In genomic region chr9:137145731-137146526, GRCh38 we compare ENCODE assay signal across 26 cellular contexts. TPM values are rescaled to one million over a fixed set of nuclear protein-coding genes. Genes with fewer than 3 reads are reported as not detected.
DNase-seq lines count a peak whose midpoint lies in the region; ATAC-seq, FAIRE-seq and TF ChIP-seq lines count a peak whose summit lies in the region.
"Had no signal": no experiment of that assay in that cellular context is flagged by ENCODE, and none has a peak within 500 bp of the region (broad histone marks: within the 10 kb centered on the region; RNA-seq: fewer than 3 reads in every experiment).

No MANE protein-coding gene starts in this region.

- TF ChIP-seq POLR2A in A549 (IDR thresholded peaks at IDR 0.05; ENCODE audit: low read length), result no peak

- H3K4me2 ChIP-seq in A549, result peak overlapping the region; percentile 34; the same call in 2 of the 3 replicates

- H3K27ac ChIP-seq in A549, result no peak overlapping the region
- H3K27ac ChIP-seq in Panc1 (ENCODE audit: low read length), result no peak overlapping the region
- H3K27ac ChIP-seq: 22Rv1 had no signal

- H3K27me3 Mint-ChIP-seq in glutamatergic neuron (ENCODE audit: unreplicated experiment), result peaks cover 18% of the 10 kb centered on the region
- peaks cover 19% of the 10 kb centered on the region for H3K27me3 Mint-ChIP-seq in activated CD8-positive, alpha-beta T cell treated with anti-CD3 and anti-CD28 coated beads for 36 hours

- no peaks in the 10 kb centered on the region for H3K9me3 ChIP-seq in A549
- H3K9me3 ChIP-seq in Panc1 (ENCODE audit: control insufficient read depth, insufficient read depth, low read depth, low read length), result no peaks in the 10 kb centered on the region
- H3K9me3 ChIP-seq: MG63 had no signal

- no peak overlapping the region for H3K4me3 Mint-ChIP-seq in glutamatergic neuron (ENCODE audit: unreplicated experiment)
- H3K4me3 Mint-ChIP-seq in activated CD8-positive, alpha-beta T cell treated with anti-CD3 and anti-CD28 coated beads for 36 hours, result no peak overlapping the region

- CTCF ChIA-PET in A549 (lab: Yijun Ruan, JAX) (interaction anchor here (0.7 to 1.4 kb wide), 3 partner anchors 17 to 82 kb away, joined by 3 to 5 read pairs (median 3); no protein-coding TSS in a partner anchor), Panc1 (lab: Charles Lee) (interaction anchor here (0.9 kb wide), 1 partner anchor 277 kb away, joined by 8 read pairs; the partner anchor contains the start of gene NOXA1)
- CTCF ChIA-PET in activated CD8-positive, alpha-beta T cell treated with anti-CD3 and anti-CD28 coated beads for 36 hours (lab: Charles Lee), result no interaction called here

- H3K4me3 ChIP-seq in A549 (no peak overlapping the region), Panc1 (ENCODE audit: low read depth in 2 of 2, low read length in 2 of 2) (no peak overlapping the region)
- H3K4me3 ChIP-seq: GM12878, MG63 had no signal

- POLR2A ChIA-PET in A549 (lab: Yijun Ruan, JAX), result interaction anchor here (1.5 kb wide), 1 partner anchor 16 kb away, joined by 4 read pairs; no protein-coding TSS in a partner anchor
- POLR2A ChIA-PET in Panc1 (lab: Charles Lee), result no interaction called here
- POLR2A ChIA-PET in activated CD8-positive, alpha-beta T cell treated with anti-CD3 and anti-CD28 coated beads for 36 hours (lab: Charles Lee), result interaction anchor here (0.7 to 0.9 kb wide), 2 partner anchors 16 to 49 kb away, joined by 3 to 4 read pairs; no protein-coding TSS in a partner anchor

- H3K4me1 Mint-ChIP-seq in glutamatergic neuron (ENCODE audit: low read depth, unreplicated experiment), result no peaks in the 10 kb centered on the region
- H3K4me1 Mint-ChIP-seq in activated CD8-positive, alpha-beta T cell treated with anti-CD3 and anti-CD28 coated beads for 36 hours (ENCODE audit: low read depth), result no peaks in the 10 kb centered on the region

- no peak for FAIRE-seq in A549 (lab: Jason Lieb, UNC)
- FAIRE-seq: GM12878, GM19239, RCC 7860 had no signal

- intact Hi-C loops in Panc1 (cut with micrococcal nuclease; ENCODE audit: unreplicated experiment), result no loop called here
- intact Hi-C loops in activated CD8-positive, alpha-beta T cell treated with anti-CD3 and anti-CD28 coated beads for 36 hours (cut with micrococcal nuclease), result no loop called here

- H3K36me3 Mint-ChIP-seq in glutamatergic neuron (ENCODE audit: unreplicated experiment), result no peaks in the 10 kb centered on the region
- H3K36me3 Mint-ChIP-seq in activated CD8-positive, alpha-beta T cell treated with anti-CD3 and anti-CD28 coated beads for 36 hours (ENCODE audit: low read depth), result no peaks in the 10 kb centered on the region

- TF ChIP-seq CTCF in A549 (IDR thresholded peaks at IDR 0.05) (no peak), Panc1 (IDR thresholded peaks at IDR 0.05) (no peak), glutamatergic neuron (IDR thresholded peaks at IDR 0.05; ENCODE audit: partially characterized antibody, unreplicated experiment) (no peak)
- no peak for TF ChIP-seq CTCF in activated CD8-positive, alpha-beta T cell treated with anti-CD3 and anti-CD28 coated beads for 36 hours (IDR thresholded peaks at IDR 0.05)

- 24% methylated on average over 24 of the region's 49 CpGs for WGBS in A549 (ENCODE audit: missing lambda C conversion rate)

- ATAC-seq in A549, result peak; percentile 32 to 60
- ATAC-seq in Panc1, result peak; percentile 51
- ATAC-seq in activated CD8-positive, alpha-beta T cell treated with anti-CD3 and anti-CD28 coated beads for 36 hours, result no peak
- ATAC-seq in HG02759 (IDR thresholded peaks at IDR 0.05; ENCODE audit: unreplicated experiment), result no peak
- ATAC-seq in HG03571 (IDR thresholded peaks at IDR 0.05; ENCODE audit: unreplicated experiment), result no peak
- ATAC-seq: GM12878 had no signal

- no peak for TF ChIP-seq EP300 in A549 (IDR thresholded peaks at IDR 0.05)

- H3K9me3 Mint-ChIP-seq in glutamatergic neuron (ENCODE audit: unreplicated experiment), result peaks cover 2% of the 10 kb centered on the region
- no peaks in the 10 kb centered on the region for H3K9me3 Mint-ChIP-seq in activated CD8-positive, alpha-beta T cell treated with anti-CD3 and anti-CD28 coated beads for 36 hours

- H3K27ac Mint-ChIP-seq in glutamatergic neuron (ENCODE audit: unreplicated experiment), result no peak overlapping the region
- H3K27ac Mint-ChIP-seq in activated CD8-positive, alpha-beta T cell treated with anti-CD3 and anti-CD28 coated beads for 36 hours, result no peak overlapping the region

- peaks cover 14% of the 10 kb centered on the region; the same call in 1 of the 3 replicates for H3K4me1 ChIP-seq in A549
- no peaks in the 10 kb centered on the region for H3K4me1 ChIP-seq in Panc1 (ENCODE audit: control insufficient read depth, insufficient read depth, low read length)

- H3K27me3 ChIP-seq in Panc1 (ENCODE audit: control insufficient read depth, insufficient read depth, low read length), result no peaks in the 10 kb centered on the region
- H3K27me3 ChIP-seq: MG63 had no signal

- in situ Hi-C loops in Panc1 (cut with HindIII; ENCODE audit: low pct_unique_long_range_greater_than_20kb, low sequenced_read_pairs), result no loop called here

- peak; percentile 52 for DNase-seq in DMS53 (lab: John Stamatoyannopoulos, UW)
- DNase-seq in DMS53 treated with DMSO at 0.1 percent for 48 hours (lab: John Stamatoyannopoulos, UW; ENCODE audit: unreplicated experiment), result no peak
- peak in 1 of 2 experiments; percentile 37 for DNase-seq in A549 (ENCODE audit: low read depth in 1 of 2, low spot score in 1 of 2)
- DNase-seq in Panc1 (ENCODE audit: low read depth, low spot score), result no peak
- DNase-seq in glutamatergic neuron, result peak; percentile 12
- DNase-seq in activated CD8-positive, alpha-beta T cell treated with anti-CD3 and anti-CD28 coated beads for 36 hours, result no peak
- DNase-seq: DMS 273 treated with DMSO at 0.1 percent for 48 hours; EL; GOT3; Kasumi-1; MG63; NCI-H1092; NCI-H1436 treated with DMSO at 0.1 percent for 48 hours; NCI-H2029 treated with DMSO at 0.1 percent for 48 hours; NCI-H2171 treated with DMSO at 0.1 percent for 48 hours; NCI-H446 treated with DMSO at 0.1 percent for 48 hours; NCI-H69; NK-92 treated with Interleukin-12 subunit alpha and Interleukin-12 subunit beta, amount 100 ng/mL, for 24 hours had no signal

- no peak for TF ChIP-seq RAD21 in A549 (conservative IDR thresholded peaks at IDR 0.05 in 1 of 2, IDR thresholded peaks at IDR 0.05 in 1 of 2)

- BruUV-seq in Panc1 (replicated peaks; lab: Mats Ljungman, UMichigan), result no TSS peak

- no peaks in the 10 kb centered on the region for H3K36me3 ChIP-seq in Panc1 (ENCODE audit: control insufficient read depth, insufficient read depth, low read length)
- H3K36me3 ChIP-seq: MG63 had no signal

RNA-seq across cellular contexts. Expression of gene GRIN1, which starts 7.0 kb away (rescaled TPM):
- 0.11 and 0.13 TPM in 2 replicates for polyA plus RNA-seq in A549 (2011; rRNA removed)
- polyA plus RNA-seq in A549 (2012; cell fraction: cytosol; rRNA removed), result 0.30 and 0.57 TPM in 2 replicates
- 0.38 and 0.78 TPM in 2 replicates for polyA plus RNA-seq in A549 (2012; cell fraction: nucleus; rRNA removed)
- polyA plus RNA-seq in A549 (2017; fragmentation: RNase III; extraction: RNeasy Plus Mini Kit Qiagen cat#74134 plus additional on column Dnase treatment), result 0.30 to 0.51 TPM (median 0.45 TPM) in 3 replicates
- polyA minus RNA-seq in A549 (2011; rRNA and poly(A)+ RNA removed), result 0.17 and 0.88 TPM in 2 replicates
- total RNA-seq in Panc1 (2021; ENCODE audit: unreplicated experiment), result 4.9 TPM
- polyA plus RNA-seq in Panc1 (2012; ENCODE audit: insufficient read length), result 11.5 TPM
- total RNA-seq in glutamatergic neuron (ENCODE audit: unreplicated experiment), result 5.5 TPM
- total RNA-seq in activated CD8-positive, alpha-beta T cell treated with anti-CD3 and anti-CD28 coated beads for 36 hours, result not detected
- polyA plus RNA-seq: AG04450 had no signal

RNA-seq across cellular contexts. Expression of gene LRRC26, which starts 23.9 kb away (rescaled TPM):
- polyA plus RNA-seq in A549 (2011; rRNA removed) (0.08 and 0.09 TPM in 2 replicates), A549 (2017; fragmentation: RNase III; extraction: RNeasy Plus Mini Kit Qiagen cat#74134 plus additional on column Dnase treatment) (0.80 to 1.2 TPM (median 1.0 TPM) in 3 replicates)
- polyA plus RNA-seq in A549 (2012; cell fraction: cytosol; rRNA removed), result 1.4 and 2.3 TPM in 2 replicates
- 0.81 and 2.7 TPM in 2 replicates for polyA plus RNA-seq in A549 (2012; cell fraction: nucleus; rRNA removed)
- polyA minus RNA-seq in A549 (2011; rRNA and poly(A)+ RNA removed), result not detected in 2 replicates
- total RNA-seq in Panc1 (2021; ENCODE audit: unreplicated experiment) (0.69 TPM), glutamatergic neuron (ENCODE audit: unreplicated experiment) (0.98 TPM)
- polyA plus RNA-seq in Panc1 (2012; ENCODE audit: insufficient read length), result 2.5 TPM
- not detected for total RNA-seq in activated CD8-positive, alpha-beta T cell treated with anti-CD3 and anti-CD28 coated beads for 36 hours
- polyA plus RNA-seq: AG04450 had no signal

RNA-seq across cellular contexts. Expression of gene TMEM210, which starts 25.9 kb away (rescaled TPM):
- polyA plus RNA-seq in A549 (2011; rRNA removed) (not detected in 2 replicates), A549 (2017; fragmentation: RNase III; extraction: RNeasy Plus Mini Kit Qiagen cat#74134 plus additional on column Dnase treatment) (not detected in 3 replicates)
- not detected in 2 replicates for polyA plus RNA-seq in A549 (2012; cell fraction: cytosol; rRNA removed)
- 0.24 TPM in 1 of 2 replicates, not detected in the other for polyA plus RNA-seq in A549 (2012; cell fraction: nucleus; rRNA removed)
- polyA minus RNA-seq in A549 (2011; rRNA and poly(A)+ RNA removed), result not detected in 2 replicates
- total RNA-seq in Panc1 (2021; ENCODE audit: unreplicated experiment) (not detected), glutamatergic neuron (ENCODE audit: unreplicated experiment) (not detected)
- not detected for polyA plus RNA-seq in Panc1 (2012; ENCODE audit: insufficient read length)
- not detected for total RNA-seq in activated CD8-positive, alpha-beta T cell treated with anti-CD3 and anti-CD28 coated beads for 36 hours
- total RNA-seq: GM12878, HT-29 had no signal
- polyA plus RNA-seq: AG04450, GM12878 had no signal

RNA-seq across cellular contexts. Expression of gene DPP7, which starts 31.4 kb away (rescaled TPM):
- polyA plus RNA-seq in A549 (2011; rRNA removed), result 27.6 and 36.0 TPM in 2 replicates
- 85.0 and 109 TPM in 2 replicates for polyA plus RNA-seq in A549 (2012; cell fraction: cytosol; rRNA removed)
- 741 and 980 TPM in 2 replicates for polyA plus RNA-seq in A549 (2012; cell fraction: nucleus; rRNA removed)
- polyA plus RNA-seq in A549 (2017; fragmentation: RNase III; extraction: RNeasy Plus Mini Kit Qiagen cat#74134 plus additional on column Dnase treatment), result 61.3 to 71.8 TPM (median 68.5 TPM) in 3 replicates
- polyA minus RNA-seq in A549 (2011; rRNA and poly(A)+ RNA removed), result 25.4 and 26.2 TPM in 2 replicates
- total RNA-seq in Panc1 (2021; ENCODE audit: unreplicated experiment), result 236 TPM
- polyA plus RNA-seq in Panc1 (2012; ENCODE audit: insufficient read length), result 290 TPM
- total RNA-seq in glutamatergic neuron (ENCODE audit: unreplicated experiment), result 30.8 TPM
- 100 to 1,000 TPM; 222 to 227 TPM for total RNA-seq in activated CD8-positive, alpha-beta T cell treated with anti-CD3 and anti-CD28 coated beads for 36 hours

RNA-seq across cellular contexts. Expression of gene ANAPC2, which starts 42.4 kb away (rescaled TPM):
- polyA plus RNA-seq in A549 (2011; rRNA removed) (17.5 and 22.3 TPM in 2 replicates), A549 (2017; fragmentation: RNase III; extraction: RNeasy Plus Mini Kit Qiagen cat#74134 plus additional on column Dnase treatment) (35.4 to 40.7 TPM (median 39.9 TPM) in 3 replicates)
- polyA plus RNA-seq in A549 (2012; cell fraction: cytosol; rRNA removed), result 37.1 and 48.9 TPM in 2 replicates
- polyA plus RNA-seq in A549 (2012; cell fraction: nucleus; rRNA removed), result 202 and 265 TPM in 2 replicates
- 18.9 and 25.5 TPM in 2 replicates for polyA minus RNA-seq in A549 (2011; rRNA and poly(A)+ RNA removed)
- total RNA-seq in Panc1 (2021; ENCODE audit: unreplicated experiment) (46.0 TPM), glutamatergic neuron (ENCODE audit: unreplicated experiment) (72.9 TPM)
- 48.2 TPM for polyA plus RNA-seq in Panc1 (2012; ENCODE audit: insufficient read length)
- total RNA-seq in activated CD8-positive, alpha-beta T cell treated with anti-CD3 and anti-CD28 coated beads for 36 hours, result 10 to 100 TPM; 38.6 to 39.6 TPM

Comparison
In these comparisons a context has a peak if more than half of its experiments do, and no peak if none do; other contexts are left out.
1. DNase-seq: peak in DMS53 (single experiment) and glutamatergic neuron (single experiment); none in DMS53 treated with DMSO at 0.1 percent for 48 hours (single experiment), Panc1 (single experiment) and activated CD8-positive, alpha-beta T cell treated with anti-CD3 and anti-CD28 coated beads for 36 hours (single experiment).
2. ATAC-seq: peak in A549 (2 of 2) and Panc1 (single experiment); none in activated CD8-positive, alpha-beta T cell treated with anti-CD3 and anti-CD28 coated beads for 36 hours (single experiment), HG02759 (single experiment) and HG03571 (single experiment).